Comparison of ENCODE assay signal across 37 cellular contexts in genomic region chr22:27769012-27769411, GRCh38.
"Had no signal": no experiment of that assay in that cellular context is flagged by ENCODE, and none has a peak within 500 bp of the region (broad histone marks: within the 10 kb centered on the region; RNA-seq: fewer than 3 reads in every experiment).

No MANE protein-coding gene starts in this region.

- H3K9me3 Mint-ChIP-seq: activated B cell treated with CpG ODN at 0.5 μM for 24 hours; activated CD8-positive, alpha-beta T cell treated with anti-CD3 and anti-CD28 coated beads for 36 hours; activated naive CD4-positive, alpha-beta T cell treated with anti-CD3 and anti-CD28 coated beads, Interleukin-2, amount 50 U/mL, for 24 hours; activated naive CD8-positive, alpha-beta T cell treated with anti-CD3 and anti-CD28 coated beads for 36 hours; activated naive CD8-positive, alpha-beta T cell treated with anti-CD3 and anti-CD28 coated beads, Interleukin-2, amount 50 U/mL, for 24 hours; activated T-cell treated with anti-CD3 and anti-CD28 coated beads, Interleukin-2, amount 50 U/mL, for 4 hours; activated T-helper 17 cell treated with anti-CD3 and anti-CD28 coated beads, Interleukin-2, amount 50 U/mL, for 72 hours; dendritic cell treated with granulocyte-macrophage colony-stimulating factor and Interleukin-4, amounts not matched to agents 40 ng/mL and 50 ng/mL, for 4 days; endodermal cell; T-helper 2 cell treated with Interferon-gamma antibody and Interleukin-4, amounts not matched to agents 5 μg/mL and 100 μg/mL, for 36 hours had no signal

- H3K27me3 Mint-ChIP-seq: activated CD8-positive, alpha-beta T cell treated with anti-CD3 and anti-CD28 coated beads for 36 hours; activated naive CD8-positive, alpha-beta T cell treated with anti-CD3 and anti-CD28 coated beads for 36 hours; activated naive CD8-positive, alpha-beta T cell treated with anti-CD3 and anti-CD28 coated beads, Interleukin-2, amount 50 U/mL, for 24 hours; activated T-helper 17 cell treated with anti-CD3 and anti-CD28 coated beads, Interleukin-2, amount 50 U/mL, for 72 hours; brain; dendritic cell treated with granulocyte-macrophage colony-stimulating factor and Interleukin-4, amounts not matched to agents 40 ng/mL and 50 ng/mL, for 4 days had no signal

- H3K9me3 ChIP-seq: adrenal gland, breast epithelium, esophagus muscularis mucosa, gastrocnemius medialis had no signal

- H3K36me3 ChIP-seq: adrenal gland, breast epithelium, cardiac muscle cell, gastrocnemius medialis, WERI-Rb-1 had no signal

- H3K4me1 ChIP-seq: adrenal gland, breast epithelium, foreskin keratinocyte had no signal

- H3K27me3 ChIP-seq: adrenal gland, breast epithelium, cardiac muscle cell, dorsolateral prefrontal cortex, esophagus muscularis mucosa, foreskin keratinocyte, gastrocnemius medialis had no signal

- H3K4me3 ChIP-seq: adrenal gland, breast epithelium, cardiac muscle cell, coronary artery, dorsolateral prefrontal cortex, esophagus muscularis mucosa, gastrocnemius medialis had no signal

- H3K36me3 Mint-ChIP-seq: activated naive CD4-positive, alpha-beta T cell treated with anti-CD3 and anti-CD28 coated beads, Interleukin-2, amount 50 U/mL, for 24 hours; activated naive CD8-positive, alpha-beta T cell treated with anti-CD3 and anti-CD28 coated beads for 36 hours had no signal

- DNase-seq: activated B cell treated with CpG ODN at 0.5 μM for 24 hours; activated CD4-positive, alpha-beta T cell treated with anti-CD3 and anti-CD28 coated beads for 48 hours; activated CD4-positive, alpha-beta T cell treated with anti-CD3 and anti-CD28 coated beads, Interleukin-2, amount 50 U/mL, for 1 hour; activated CD4-positive, alpha-beta T cell treated with anti-CD3 and anti-CD28 coated beads, Interleukin-2, amount 50 U/mL, for 48 hours; activated CD8-positive, alpha-beta memory T cell treated with anti-CD3 and anti-CD28 coated beads for 24 hours; activated CD8-positive, alpha-beta T cell treated with anti-CD3 and anti-CD28 coated beads for 36 hours; activated effector memory CD4-positive, alpha-beta T cell treated with Interleukin-2 at 50 U/mL for 16 hours; activated gamma-delta T cell treated with Interleukin-2 at 50 U/mL for 16 hours; activated naive CD4-positive, alpha-beta T cell treated with Interleukin-2 at 50 U/mL for 16 hours; activated naive CD8-positive, alpha-beta T cell treated with anti-CD3 and anti-CD28 coated beads for 36 hours; activated naive CD8-positive, alpha-beta T cell treated with anti-CD3 and anti-CD28 coated beads, Interleukin-2, amount 50 U/mL, for 24 hours; activated T-cell treated with anti-CD3 and anti-CD28 coated beads, Interleukin-2, amount 50 U/mL, for 4 hours; adrenal gland; amygdala; aorta; central memory CD4-positive, alpha-beta T cell; cerebellar nuclear complex; dorsolateral prefrontal cortex; effector memory CD4-positive, alpha-beta T cell; endodermal cell; erythroblast; foreskin keratinocyte; gastrocnemius medialis; glutamatergic neuron; T-helper 1 cell; T-helper 17 cell; T1000; WERI-Rb-1 had no signal

- H3K27ac ChIP-seq: adrenal gland, breast epithelium, cardiac muscle cell, dorsolateral prefrontal cortex, foreskin keratinocyte, WERI-Rb-1 had no signal

- H3K4me3 Mint-ChIP-seq: activated B cell treated with CpG ODN at 0.5 μM for 24 hours; activated CD8-positive, alpha-beta T cell treated with anti-CD3 and anti-CD28 coated beads for 36 hours; activated naive CD4-positive, alpha-beta T cell treated with anti-CD3 and anti-CD28 coated beads, Interleukin-2, amount 50 U/mL, for 24 hours; activated naive CD8-positive, alpha-beta T cell treated with anti-CD3 and anti-CD28 coated beads for 36 hours; activated naive CD8-positive, alpha-beta T cell treated with anti-CD3 and anti-CD28 coated beads, Interleukin-2, amount 50 U/mL, for 24 hours; activated T-cell treated with anti-CD3 and anti-CD28 coated beads, Interleukin-2, amount 50 U/mL, for 4 hours; activated T-helper 17 cell treated with anti-CD3 and anti-CD28 coated beads, Interleukin-2, amount 50 U/mL, for 72 hours; brain; dendritic cell treated with granulocyte-macrophage colony-stimulating factor and Interleukin-4, amounts not matched to agents 40 ng/mL and 50 ng/mL, for 4 days; endodermal cell; T-helper 17 cell; T-helper 2 cell treated with Interferon-gamma antibody and Interleukin-4, amounts not matched to agents 5 μg/mL and 100 μg/mL, for 36 hours had no signal

- H3K4me1 Mint-ChIP-seq: activated B cell treated with CpG ODN at 0.5 μM for 24 hours; activated naive CD4-positive, alpha-beta T cell treated with anti-CD3 and anti-CD28 coated beads, Interleukin-2, amount 50 U/mL, for 24 hours; activated naive CD8-positive, alpha-beta T cell treated with anti-CD3 and anti-CD28 coated beads for 36 hours; activated naive CD8-positive, alpha-beta T cell treated with anti-CD3 and anti-CD28 coated beads, Interleukin-2, amount 50 U/mL, for 24 hours; activated T-helper 17 cell treated with anti-CD3 and anti-CD28 coated beads, Interleukin-2, amount 50 U/mL, for 72 hours; T-helper 17 cell had no signal

- H3K27ac Mint-ChIP-seq: activated B cell treated with CpG ODN at 0.5 μM for 24 hours; activated CD8-positive, alpha-beta T cell treated with anti-CD3 and anti-CD28 coated beads for 36 hours; activated naive CD4-positive, alpha-beta T cell treated with anti-CD3 and anti-CD28 coated beads, Interleukin-2, amount 50 U/mL, for 24 hours; activated naive CD8-positive, alpha-beta T cell treated with anti-CD3 and anti-CD28 coated beads for 36 hours; activated naive CD8-positive, alpha-beta T cell treated with anti-CD3 and anti-CD28 coated beads, Interleukin-2, amount 50 U/mL, for 24 hours; activated T-helper 17 cell treated with anti-CD3 and anti-CD28 coated beads, Interleukin-2, amount 50 U/mL, for 72 hours; dendritic cell treated with granulocyte-macrophage colony-stimulating factor and Interleukin-4, amounts not matched to agents 40 ng/mL and 50 ng/mL, for 4 days; endodermal cell; T-helper 17 cell; T-helper 2 cell treated with Interferon-gamma antibody and Interleukin-4, amounts not matched to agents 5 μg/mL and 100 μg/mL, for 36 hours had no signal
